In the genomic region with DNA sequence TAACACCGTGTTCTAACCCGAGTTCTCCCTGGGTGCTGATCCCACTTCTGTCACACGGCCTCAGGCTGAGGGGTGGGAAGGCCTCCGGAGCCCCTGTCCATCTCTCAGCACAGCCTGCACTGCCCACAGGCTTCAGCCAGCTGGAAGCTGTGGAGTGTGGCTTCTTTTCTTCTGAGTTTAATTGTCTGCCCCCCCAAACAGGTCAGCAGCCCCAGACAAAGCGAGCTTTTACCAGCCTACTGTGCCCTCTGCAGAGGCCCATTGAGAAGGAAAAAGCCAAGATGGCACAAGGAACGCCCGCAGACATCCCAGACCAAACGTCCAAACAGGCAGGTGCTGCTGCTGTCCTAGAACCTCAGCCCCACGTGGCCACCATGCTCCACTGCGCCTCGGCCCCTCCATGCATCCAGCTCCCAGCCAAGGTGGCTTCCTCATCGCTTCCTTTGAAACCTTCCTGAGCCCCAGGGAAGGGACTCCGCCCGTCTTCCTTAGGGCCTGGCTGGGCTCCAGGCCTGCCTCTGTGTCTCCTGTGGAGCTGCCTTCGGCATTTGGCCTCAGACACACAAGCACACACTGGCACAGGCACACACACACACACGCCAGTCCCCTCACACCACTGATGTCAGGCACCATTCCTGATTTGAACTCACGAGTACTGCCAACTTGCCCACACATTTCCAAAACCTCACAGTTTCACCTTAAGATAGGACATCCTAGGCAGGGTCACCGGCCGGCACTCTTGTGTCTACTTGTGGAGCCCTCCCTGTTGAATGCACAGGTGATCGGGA, we compare ENCODE assay signal across 11 cellular contexts. TPM values are rescaled to one million over a fixed set of nuclear protein-coding genes. Genes with fewer than 3 reads are reported as not detected.
DNase-seq lines count a peak whose midpoint lies in the region; ATAC-seq and TF ChIP-seq lines count a peak whose summit lies in the region.
"Had no signal": no experiment of that assay in that cellular context is flagged by ENCODE, and none has a peak within 500 bp of the region (broad histone marks: within the 10 kb centered on the region; RNA-seq: fewer than 3 reads in every experiment).

No MANE protein-coding gene starts in this region.

- TF ChIP-seq POLR2A in upper lobe of left lung (IDR thresholded peaks at IDR 0.05): no peak

- H3K4me3 Mint-ChIP-seq in activated naive CD8-positive, alpha-beta T cell: no peak overlapping the region
- no peak overlapping the region for H3K4me3 Mint-ChIP-seq in activated naive CD8-positive, alpha-beta T cell treated with anti-CD3 and anti-CD28 coated beads, Interleukin-2, amount 50 U/mL, for 24 hours

- H3K36me3 ChIP-seq in muscle layer of colon (ENCODE audit: insufficient read depth, low read length): peaks cover 8% of the 10 kb centered on the region
- peaks cover 6 to 19% (median 10%) of the 10 kb centered on the region in 4 donors for H3K36me3 ChIP-seq in upper lobe of left lung

- H3K9me3 Mint-ChIP-seq in activated naive CD8-positive, alpha-beta T cell (ENCODE audit: low read depth): no peaks in the 10 kb centered on the region
- H3K9me3 Mint-ChIP-seq in activated naive CD8-positive, alpha-beta T cell treated with anti-CD3 and anti-CD28 coated beads, Interleukin-2, amount 50 U/mL, for 24 hours: no peaks in the 10 kb centered on the region

- no peak for TF ChIP-seq CTCF in upper lobe of left lung (IDR thresholded peaks at IDR 0.05)
- TF ChIP-seq CTCF in GM20000 (IDR thresholded peaks at IDR 0.05; ENCODE audit: extremely low read depth, missing control alignments): no peak

- peaks cover 24% of the 10 kb centered on the region for H3K4me1 Mint-ChIP-seq in activated naive CD8-positive, alpha-beta T cell (ENCODE audit: low read depth)
- peaks cover 19% of the 10 kb centered on the region for H3K4me1 Mint-ChIP-seq in activated naive CD8-positive, alpha-beta T cell treated with anti-CD3 and anti-CD28 coated beads, Interleukin-2, amount 50 U/mL, for 24 hours

- no peaks in the 10 kb centered on the region for H3K27me3 ChIP-seq in muscle layer of colon (ENCODE audit: control insufficient read depth in 1 of 2, insufficient read depth in 2 of 2, low read length in 2 of 2)
- no peaks in the 10 kb centered on the region for H3K27me3 ChIP-seq in upper lobe of left lung

- no peaks in the 10 kb centered on the region for H3K27me3 Mint-ChIP-seq in activated naive CD8-positive, alpha-beta T cell
- H3K27me3 Mint-ChIP-seq in activated naive CD8-positive, alpha-beta T cell treated with anti-CD3 and anti-CD28 coated beads, Interleukin-2, amount 50 U/mL, for 24 hours: no peaks in the 10 kb centered on the region

- 73 to 76% methylated on average over 14 to 17 of the region's 20 CpGs for WGBS in upper lobe of left lung, 2 donors

- H3K4me3 ChIP-seq in muscle layer of colon (ENCODE audit: low read depth in 1 of 2, low read length in 2 of 2) (peak overlapping the region; percentile 51 to 70), upper lobe of left lung (no peak overlapping the region)

- no peak for DNase-seq in activated naive CD8-positive, alpha-beta T cell treated with anti-CD3 and anti-CD28 coated beads, Interleukin-2, amount 50 U/mL, for 24 hours
- DNase-seq in dermis blood vessel endothelial cell: peak; percentile 17
- peak in 1 of 2 donors; percentile 52 for DNase-seq in upper lobe of left lung
- DNase-seq in hepatic stellate cell (ENCODE audit: low spot score): no peak
- no peak for DNase-seq in GM20000 (ENCODE audit: low spot score)
- no peak for DNase-seq in RPMI8226
- DNase-seq: effector CD8-positive, alpha-beta T cell; mesenchymal stem cell; NCI-H2171 had no signal

- H3K27ac ChIP-seq in muscle layer of colon (ENCODE audit: low read depth, low read length) (peak overlapping the region; percentile 96), upper lobe of left lung (peak overlapping the region in 3 of 4 donors; percentile 12 to 69 (median 49))

- no peak for ATAC-seq in activated naive CD8-positive, alpha-beta T cell treated with anti-CD3 and anti-CD28 coated beads, Interleukin-2, amount 50 U/mL, for 24 hours
- ATAC-seq in upper lobe of left lung (ENCODE audit: low FRiP score in 2 of 2): no peak

- peak overlapping the region; percentile 46 for H3K27ac Mint-ChIP-seq in activated naive CD8-positive, alpha-beta T cell
- no peak overlapping the region for H3K27ac Mint-ChIP-seq in activated naive CD8-positive, alpha-beta T cell treated with anti-CD3 and anti-CD28 coated beads, Interleukin-2, amount 50 U/mL, for 24 hours

- no peaks in the 10 kb centered on the region for H3K36me3 Mint-ChIP-seq in activated naive CD8-positive, alpha-beta T cell
- H3K36me3 Mint-ChIP-seq in activated naive CD8-positive, alpha-beta T cell treated with anti-CD3 and anti-CD28 coated beads, Interleukin-2, amount 50 U/mL, for 24 hours (ENCODE audit: low read depth): no peaks in the 10 kb centered on the region

- TF ChIP-seq EP300 in upper lobe of left lung (IDR thresholded peaks at IDR 0.05): no peak

- H3K9ac ChIP-seq in muscle layer of colon (ENCODE audit: low read length): peak overlapping the region; percentile 51

- no peaks in the 10 kb centered on the region for H3K9me3 ChIP-seq in muscle layer of colon (ENCODE audit: low read length)
- no peaks in the 10 kb centered on the region for H3K9me3 ChIP-seq in upper lobe of left lung

- H3K4me1 ChIP-seq in muscle layer of colon (ENCODE audit: insufficient read depth, low read length): peaks cover 81% of the 10 kb centered on the region
- H3K4me1 ChIP-seq in upper lobe of left lung: peaks cover 71 to 78% (median 75%) of the 10 kb centered on the region in 4 donors

RNA-seq across cellular contexts. Expression of gene MOB2, which starts 1.7 kb away (rescaled TPM):
- total RNA-seq in dermis blood vessel endothelial cell (44.6 and 47.0 TPM in 2 replicates), upper lobe of left lung (10 to 100 TPM; 34.7 to 72.3 (median 49.5) TPM)

Comparison
In these comparisons a context has a peak if more than half of its experiments do, and no peak if none do; other contexts are left out.
1. H3K4me3 ChIP-seq: peak in muscle layer of colon (2 of 2); none in upper lobe of left lung (0 of 4).